In genomic region chr6:139751179-139751578, GRCh38 we compare ENCODE assay signal across 1 cellular context.
TF ChIP-seq lines count a peak whose summit lies in the region.

No MANE protein-coding gene starts in this region.

TF ChIP-seq in IMR-90, 13 proteins besides CTCF, POLR2A, EP300 and RAD21:
- no peak for TF ChIP-seq SMC3 (IDR thresholded peaks at IDR 0.05; ENCODE audit: low read depth, low read length)
- TF ChIP-seq USF2 (IDR thresholded peaks at IDR 0.05; ENCODE audit: low read depth, low read length): no peak
- no peak for TF ChIP-seq FOS (IDR thresholded peaks at IDR 0.05; ENCODE audit: low read depth, low read length)
- TF ChIP-seq RFX5 (IDR thresholded peaks at IDR 0.05; ENCODE audit: low read depth, low read length): no peak
- TF ChIP-seq MXI1 (IDR thresholded peaks at IDR 0.05; ENCODE audit: borderline replicate concordance, low read depth, low read length): no peak
- no peak for TF ChIP-seq NFE2L2 (IDR thresholded peaks at IDR 0.05; ENCODE audit: low read depth, low read length)
- no peak for TF ChIP-seq BHLHE40 (IDR thresholded peaks at IDR 0.05; ENCODE audit: low read depth, low read length)
- no peak for TF ChIP-seq CHD1 (IDR thresholded peaks at IDR 0.05; ENCODE audit: low read depth, low read length)
- TF ChIP-seq MAFK (IDR thresholded peaks at IDR 0.05; ENCODE audit: low read depth, low read length): no peak
- no peak for TF ChIP-seq RCOR1 (IDR thresholded peaks at IDR 0.05; ENCODE audit: insufficient replicate concordance, low read length)
- TF ChIP-seq MAZ (IDR thresholded peaks at IDR 0.05; ENCODE audit: borderline replicate concordance, low read depth, low read length): no peak
- no peak for TF ChIP-seq CEBPB (IDR thresholded peaks at IDR 0.05; ENCODE audit: low read depth, low read length)
- no peak for TF ChIP-seq ELK1 (IDR thresholded peaks at IDR 0.05; ENCODE audit: borderline replicate concordance, low read depth, low read length)
